8 cellular contexts compared by ENCODE assay signal in the genomic region with DNA sequence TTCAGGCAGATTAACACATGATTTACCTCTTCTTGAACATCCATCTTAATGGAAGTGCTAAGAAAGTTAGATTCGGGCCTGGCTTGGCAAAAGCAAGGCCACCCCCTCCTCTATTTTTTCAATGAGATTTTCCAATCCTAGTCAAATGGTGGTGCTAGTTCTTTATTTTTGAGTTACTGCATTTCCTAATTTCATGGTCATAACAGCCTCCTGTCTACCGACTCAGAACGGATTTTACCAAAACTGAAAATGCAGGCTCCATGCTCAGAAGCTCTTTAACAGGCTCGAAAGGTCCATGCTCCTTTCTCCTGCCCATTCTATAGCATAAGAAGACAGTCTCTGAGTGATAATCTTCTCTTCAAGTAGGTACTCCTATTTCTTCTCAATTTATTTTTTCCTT.
DNase-seq lines count a peak whose midpoint lies in the region; ATAC-seq and TF ChIP-seq lines count a peak whose summit lies in the region.

No MANE protein-coding gene starts in this region.

- H3K27me3 Mint-ChIP-seq in Calu3 (ENCODE audit: unreplicated experiment), result no peaks in the 10 kb centered on the region

- no TSS peak for BruUV-seq in Calu3 (replicated peaks; lab: Mats Ljungman, UMichigan)

- H3K36me3 ChIP-seq in OCI-LY3 (replicated peaks; ENCODE audit: low read depth, low read length), result peaks cover 7% of the 10 kb centered on the region
- no peaks in the 10 kb centered on the region for H3K36me3 ChIP-seq in spleen

- intact Hi-C loops in spleen (cut with DNase I; ENCODE audit: low total_unique reads), result loop anchor here (10.0 kb wide), 1 partner anchor 434 kb away; no protein-coding TSS in a partner anchor
- intact Hi-C loops in Calu3 (cut with micrococcal nuclease; ENCODE audit: unreplicated experiment), result no loop called here

- peak in 1 of 3 donors; percentile 33 for TF ChIP-seq POLR2A in spleen (IDR thresholded peaks at IDR 0.05)

- DNase-seq in foreskin fibroblast (peak in 1 of 2 donors; percentile 53), spleen (no peak), Calu3 (no peak), SHP77 (lab: John Stamatoyannopoulos, UW) (no peak), NCI-H446 treated with DMSO at 0.1 percent for 48 hours (lab: John Stamatoyannopoulos, UW) (no peak)

- H3K36me3 Mint-ChIP-seq in Calu3 (ENCODE audit: insufficient read depth, unreplicated experiment), result no peaks in the 10 kb centered on the region

- peak overlapping the region; percentile 72 for H3K4me3 ChIP-seq in OCI-LY3 (ENCODE audit: low read length)
- peak overlapping the region; percentile 24 to 46 for H3K4me3 ChIP-seq in foreskin fibroblast (ENCODE audit: low read depth in 1 of 2, low read length in 2 of 2)
- peak overlapping the region in 6 of 8 donors; percentile 10 to 55 (median 17) for H3K4me3 ChIP-seq in spleen

- peak overlapping the region; percentile 36; the same call in 1 of the 2 replicates for H2AFZ ChIP-seq in OCI-LY3 (ENCODE audit: low read depth, low read length)

- H3K4me1 Mint-ChIP-seq in Calu3 (ENCODE audit: low read depth, unreplicated experiment), result no peaks in the 10 kb centered on the region

- H3K9ac ChIP-seq in OCI-LY3 (ENCODE audit: low read length), result peak overlapping the region; percentile 61

- WGBS in spleen, 5 donors, result 11 to 21% (median 16%) methylated on average over 4 of the region's 4 CpGs

- H4K20me1 ChIP-seq in OCI-LY3 (ENCODE audit: insufficient read depth, low read length), result no peaks in the 10 kb centered on the region

- peak overlapping the region; percentile 89 for H3K4me2 ChIP-seq in OCI-LY3 (ENCODE audit: low read length)

- H3K27ac ChIP-seq in OCI-LY3 (ENCODE audit: low read length) (peak overlapping the region; percentile 89), spleen (peak overlapping the region; percentile 55 to 88 (median 79))

- H3K4me3 Mint-ChIP-seq in Calu3 (ENCODE audit: low read depth, unreplicated experiment), result no peak overlapping the region

- CTCF ChIA-PET in Calu3 (lab: Charles Lee), result no interaction called here

- H3K27ac Mint-ChIP-seq in Calu3 (ENCODE audit: unreplicated experiment), result no peak overlapping the region

- ATAC-seq in GM19035 (IDR thresholded peaks at IDR 0.05; ENCODE audit: unreplicated experiment), result peak; percentile 51
- no peak for ATAC-seq in GM21526 (IDR thresholded peaks at IDR 0.05; ENCODE audit: low FRiP score, unreplicated experiment)

- H3K4me1 ChIP-seq in OCI-LY3 (ENCODE audit: low read length) (peaks cover 25% of the 10 kb centered on the region), spleen (peaks cover 0 to 32% (median 9%) of the 10 kb centered on the region in 6 donors)

- no peaks in the 10 kb centered on the region for H3K9me3 ChIP-seq in OCI-LY3 (ENCODE audit: insufficient read depth, low read length)
- H3K9me3 ChIP-seq in spleen, result no peaks in the 10 kb centered on the region

- H3K9me3 Mint-ChIP-seq in Calu3 (ENCODE audit: low read depth, unreplicated experiment), result no peaks in the 10 kb centered on the region

- peak; percentile 62 for TF ChIP-seq CTCF in OCI-LY3 (IDR thresholded peaks at IDR 0.05; ENCODE audit: low read depth, low read length)
- no peak for TF ChIP-seq CTCF in foreskin fibroblast (IDR thresholded peaks at IDR 0.05; ENCODE audit: low read depth, low read length)
- peak in 1 of 11 experiments; percentile 16 for TF ChIP-seq CTCF in spleen (IDR thresholded peaks at IDR 0.05 in 8 of 11, conservative IDR thresholded peaks at IDR 0.05 in 3 of 11)
- no peak for TF ChIP-seq CTCF in Calu3 (IDR thresholded peaks at IDR 0.05; ENCODE audit: unreplicated experiment)

- no peaks in the 10 kb centered on the region for H3K27me3 ChIP-seq in OCI-LY3 (ENCODE audit: low read depth, low read length)
- no peaks in the 10 kb centered on the region for H3K27me3 ChIP-seq in spleen (replicated peaks in 1 of 7)

- H3K79me2 ChIP-seq in OCI-LY3 (ENCODE audit: low read length), result no peaks in the 10 kb centered on the region

Comparison
In these comparisons a context has a peak if more than half of its experiments do, and no peak if none do; other contexts are left out.
1. H3K4me3 ChIP-seq: peak in every context shown above with its lines; median percentile 72 in OCI-LY3; 35 in foreskin fibroblast; 17 in spleen.